Comparison of ENCODE assay signal across 8 cellular contexts in genomic region chr1:165392634-165393571, GRCh38. TPM values are rescaled to one million over a fixed set of nuclear protein-coding genes. Genes with fewer than 3 reads are reported as not detected.
DNase-seq lines count a peak whose midpoint lies in the region; ATAC-seq, FAIRE-seq and TF ChIP-seq lines count a peak whose summit lies in the region.

No MANE protein-coding gene starts in this region.

- H3K9me3 ChIP-seq in RWPE2 (ENCODE audit: severe bottlenecking) (no peaks in the 10 kb centered on the region), suprapubic skin (no peaks in the 10 kb centered on the region)

- 15% methylated on average over 19 of the region's 19 CpGs for WGBS in suprapubic skin

- H3K4me3 ChIP-seq in RWPE2 (ENCODE audit: severe bottlenecking) (no peak overlapping the region), suprapubic skin (peak overlapping the region; percentile 29)

- no peak for FAIRE-seq in H54 (lab: Jason Lieb, UNC)

- ATAC-seq in RWPE2 (ENCODE audit: low read depth) (peak; percentile 86), foreskin keratinocyte (peak; percentile 98), omental fat pad (ENCODE audit: low FRiP score) (peak; percentile 92)

- TF ChIP-seq EP300 in suprapubic skin (IDR thresholded peaks at IDR 0.05): no peak

- peak; percentile 65 for DNase-seq in G401 (ENCODE audit: low spot score)
- DNase-seq in H54 (ENCODE audit: insufficient read length, low spot score): peak; percentile 84
- peak; percentile 93 for DNase-seq in LHCN-M2 (ENCODE audit: low read depth)
- peak; percentile 72 for DNase-seq in RWPE2 (ENCODE audit: low spot score)
- peak; percentile 81 for DNase-seq in activated T-helper 9 cell treated with anti-CD3 and anti-CD28 coated beads, Interleukin-2, amount 50 U/mL, for 16 hours (ENCODE audit: low read depth)
- peak; percentile 45 to 58 for DNase-seq in foreskin keratinocyte
- DNase-seq in omental fat pad (ENCODE audit: low spot score): peak; percentile 52
- DNase-seq in suprapubic skin (ENCODE audit: low spot score in 2 of 2): peak; percentile 94 to 95

- no peak for TF ChIP-seq POLR2A in H54 (IDR thresholded peaks at IDR 0.05; ENCODE audit: low read depth, low read length)
- TF ChIP-seq POLR2A in suprapubic skin (IDR thresholded peaks at IDR 0.05): no peak

- in situ Hi-C loops in G401 (cut with HindIII; ENCODE audit: low sequenced_read_pairs): loop anchor here (25.0 kb wide), 1 partner anchor 194 kb away; no protein-coding TSS in a partner anchor

- no peaks in the 10 kb centered on the region for H3K36me3 ChIP-seq in RWPE2 (ENCODE audit: low read depth)
- H3K36me3 ChIP-seq in suprapubic skin: no peaks in the 10 kb centered on the region

- TF ChIP-seq CTCF in RWPE2 (IDR thresholded peaks at IDR 0.05; ENCODE audit: poor library complexity, severe bottlenecking): peak; percentile 92
- TF ChIP-seq CTCF in foreskin keratinocyte (conservative IDR thresholded peaks at IDR 0.05): peak; percentile 90
- TF ChIP-seq CTCF in omental fat pad (IDR thresholded peaks at IDR 0.05): peak in 2 of 3 donors; percentile 7 to 89
- peak; percentile 92 for TF ChIP-seq CTCF in suprapubic skin (IDR thresholded peaks at IDR 0.05)

- no peaks in the 10 kb centered on the region for H3K4me1 ChIP-seq in RWPE2 (ENCODE audit: insufficient read depth, poor library complexity, severe bottlenecking)
- no peaks in the 10 kb centered on the region for H3K4me1 ChIP-seq in foreskin keratinocyte
- H3K4me1 ChIP-seq in suprapubic skin: peaks cover 15% of the 10 kb centered on the region

- no peak overlapping the region for H3K27ac ChIP-seq in RWPE2 (ENCODE audit: poor library complexity, severe bottlenecking)
- H3K27ac ChIP-seq in foreskin keratinocyte: no peak overlapping the region
- peak overlapping the region; percentile 76 for H3K27ac ChIP-seq in suprapubic skin

- H3K27me3 ChIP-seq in RWPE2 (ENCODE audit: insufficient read depth, poor library complexity, severe bottlenecking): peaks cover 7% of the 10 kb centered on the region
- H3K27me3 ChIP-seq in foreskin keratinocyte: peaks cover 80% of the 10 kb centered on the region
- H3K27me3 ChIP-seq in suprapubic skin: peaks cover 13% of the 10 kb centered on the region

RNA-seq across cellular contexts. Expression of gene LMX1A, which starts 36.4 kb away (rescaled TPM):
- not detected in 2 replicates for total RNA-seq in G401 (2014; rRNA removed; shearing (Covaris generic))
- total RNA-seq in LHCN-M2 (2014; rRNA removed) (not detected in 2 replicates), foreskin keratinocyte (not detected in 2 replicates), omental fat pad (1 to 10 TPM in 1 of 4 donors, not detected in 3; 2.0 TPM), suprapubic skin (under 1 TPM in 1 of 4 donors, not detected in 3; 0.44 TPM)
- not detected for polyA plus RNA-seq in LHCN-M2 (2012)
- polyA plus RNA-seq in foreskin keratinocyte: not detected in 2 replicates

RNA-seq across cellular contexts. Expression of gene RXRG, which starts 52.0 kb away (rescaled TPM):
- not detected in 2 replicates for total RNA-seq in G401 (2014; rRNA removed; shearing (Covaris generic))
- total RNA-seq in LHCN-M2 (2014; rRNA removed): not detected in 2 replicates
- polyA plus RNA-seq in LHCN-M2 (2012): not detected
- not detected in 2 replicates for total RNA-seq in foreskin keratinocyte
- polyA plus RNA-seq in foreskin keratinocyte: not detected in 2 replicates
- 1 to 10 TPM in 2 of 4 donors, under 1 TPM in 2; 0.63 to 7.9 (median 0.99) TPM for total RNA-seq in omental fat pad
- 1 to 10 TPM in 2 of 4 donors, under 1 TPM in 2; 0.72 to 1.8 (median 1.3) TPM for total RNA-seq in suprapubic skin
